ENCODE assay signal across 20 cellular contexts in genomic region chr1:42753070-42753469, GRCh38. TPM values are rescaled to one million over a fixed set of nuclear protein-coding genes. Genes with fewer than 3 reads are reported as not detected.
DNase-seq lines count a peak whose midpoint lies in the region; ATAC-seq, FAIRE-seq and TF ChIP-seq lines count a peak whose summit lies in the region.
"Had no signal": no experiment of that assay in that cellular context is flagged by ENCODE, and none has a peak within 500 bp of the region (broad histone marks: within the 10 kb centered on the region; RNA-seq: fewer than 3 reads in every experiment).

No MANE protein-coding gene starts in this region.

- no peak overlapping the region for H3K14ac ChIP-seq in mesenchymal stem cell (ENCODE audit: low read length in 2 of 2)

- no peak overlapping the region for H3K18ac ChIP-seq in mesenchymal stem cell (ENCODE audit: low read depth in 1 of 2, low read length in 2 of 2)

- ATAC-seq in GM19395 (IDR thresholded peaks at IDR 0.05; ENCODE audit: unreplicated experiment) (no peak), pancreas (no peak), HG03025 (IDR thresholded peaks at IDR 0.05; ENCODE audit: low FRiP score, unreplicated experiment) (no peak)
- ATAC-seq: body of pancreas, psoas muscle had no signal

- no peak overlapping the region for H2BK5ac ChIP-seq in mesenchymal stem cell (ENCODE audit: low read depth, low read length, poor library complexity, severe bottlenecking)

- H2AK5ac ChIP-seq in mesenchymal stem cell (ENCODE audit: low read length, severe bottlenecking): no peak overlapping the region

- no peak overlapping the region for H3K4me2 ChIP-seq in mesenchymal stem cell (ENCODE audit: low read length, poor library complexity, severe bottlenecking)
- H3K4me2 ChIP-seq: neural progenitor cell had no signal

- no peak overlapping the region for H4K91ac ChIP-seq in mesenchymal stem cell (ENCODE audit: low read length)

- no peak overlapping the region for H2BK120ac ChIP-seq in mesenchymal stem cell (ENCODE audit: low read depth, low read length)

- H3K27me3 ChIP-seq in mesenchymal stem cell (ENCODE audit: control insufficient read depth in 1 of 2, insufficient read depth in 1 of 2, low read length in 2 of 2) (no peaks in the 10 kb centered on the region), pancreas (no peaks in the 10 kb centered on the region)
- H3K27me3 ChIP-seq: body of pancreas, neural progenitor cell, suprapubic skin had no signal

- H3K9ac ChIP-seq in mesenchymal stem cell (ENCODE audit: low read length): peak overlapping the region; percentile 56
- H3K9ac ChIP-seq: neural progenitor cell had no signal

- FAIRE-seq in pancreas (lab: Jason Lieb, UNC): no peak

- H3K27ac ChIP-seq in mesenchymal stem cell (ENCODE audit: low read length, poor library complexity, severe bottlenecking): no peak overlapping the region
- no peak overlapping the region for H3K27ac ChIP-seq in pancreas
- H3K27ac ChIP-seq: body of pancreas, left ventricle myocardium inferior, neural progenitor cell, psoas muscle, suprapubic skin had no signal

- H2BK15ac ChIP-seq in mesenchymal stem cell (ENCODE audit: low read depth, poor library complexity, severe bottlenecking): no peak overlapping the region

- H3K4me3 ChIP-seq in AG10803 (ENCODE audit: low read length) (no peak overlapping the region), mesenchymal stem cell (ENCODE audit: insufficient read depth in 1 of 2, low read depth in 1 of 2, low read length in 2 of 2) (no peak overlapping the region), pancreas (no peak overlapping the region)
- H3K4me3 ChIP-seq: body of pancreas, left ventricle myocardium inferior, neural progenitor cell, psoas muscle, suprapubic skin had no signal

- no peak overlapping the region for H2BK12ac ChIP-seq in mesenchymal stem cell (ENCODE audit: low read length in 2 of 2)

- H3K79me1 ChIP-seq in mesenchymal stem cell (replicated peaks; ENCODE audit: low read length, poor library complexity, severe bottlenecking): peaks cover 34% of the 10 kb centered on the region

- H3K4me1 ChIP-seq in mesenchymal stem cell (ENCODE audit: control insufficient read depth, insufficient read depth, low read depth, low read length) (no peaks in the 10 kb centered on the region), pancreas (no peaks in the 10 kb centered on the region)
- H3K4me1 ChIP-seq: body of pancreas, left ventricle myocardium inferior, neural progenitor cell, psoas muscle had no signal

- H3K23ac ChIP-seq in mesenchymal stem cell (ENCODE audit: low read length in 2 of 2): no peak overlapping the region

- H3K36me3 ChIP-seq in mesenchymal stem cell (ENCODE audit: control insufficient read depth in 1 of 2, insufficient read depth in 2 of 2, low read depth in 1 of 2, low read length in 2 of 2) (peaks cover 73 to 84% of the 10 kb centered on the region in 2 experiments), pancreas (peaks cover 0 to 27% (median 12%) of the 10 kb centered on the region in 3 donors)

- H3K9me3 ChIP-seq in mesenchymal stem cell (ENCODE audit: control insufficient read depth, low read length) (no peaks in the 10 kb centered on the region), pancreas (no peaks in the 10 kb centered on the region)
- H3K9me3 ChIP-seq: body of pancreas, left ventricle myocardium inferior, psoas muscle, suprapubic skin had no signal

- DNase-seq in AG10803 (ENCODE audit: low read depth): peak; percentile 71
- DNase-seq in M059J (ENCODE audit: low read depth): peak; percentile 31
- DNase-seq in dermis blood vessel endothelial cell: peak; percentile 23
- peak; percentile 17 for DNase-seq in mesenchymal stem cell
- DNase-seq in pancreas: no peak
- no peak for DNase-seq in NCI-H1105 treated with DMSO at 0.1 percent for 48 hours (lab: John Stamatoyannopoulos, UW)
- DNase-seq: activated CD4-positive, alpha-beta memory T cell treated with anti-CD3 and anti-CD28 coated beads, Interleukin-2, amount 10 ng/mL, durations not matched to agents 7 days and 5 days; body of pancreas; DND-41; left ventricle myocardium inferior; NCI-H1105; NCI-H774; OCI-M1; psoas muscle; Right ventricle myocardium superior; T-helper 2 cell had no signal

- WGBS in mesenchymal stem cell: no CpG with 5 or more reads among the region's 1 CpG
- 82 to 90% methylated on average over 1 of the region's 1 CpG for WGBS in pancreas, 2 donors

- no peak for TF ChIP-seq CTCF in AG10803 (conservative IDR thresholded peaks at IDR 0.05; ENCODE audit: low read length)
- TF ChIP-seq CTCF in pancreas (IDR thresholded peaks at IDR 0.05): no peak

- H4K8ac ChIP-seq in mesenchymal stem cell (ENCODE audit: low read length): no peak overlapping the region

- intact Hi-C loops in pancreas (cut with DNase I): no loop called here

- H2AFZ ChIP-seq in mesenchymal stem cell (ENCODE audit: low read depth, low read length): no peak overlapping the region
- H2AFZ ChIP-seq: neural progenitor cell had no signal

- H3K4ac ChIP-seq in mesenchymal stem cell (ENCODE audit: low read depth in 1 of 2, low read length in 2 of 2): no peak overlapping the region

RNA-seq across cellular contexts. Expression of gene CLDN19, which starts 13.0 kb away (rescaled TPM):
- total RNA-seq in M059J (2014; rRNA removed; shearing (Covaris generic)): not detected in 2 replicates
- total RNA-seq in dermis blood vessel endothelial cell (0.05 TPM in 1 of 2 replicates, not detected in the other), pancreas (not detected)
- polyA plus RNA-seq in mesenchymal stem cell (2013, experiment 1 of 2): 0.03 TPM
- not detected for polyA plus RNA-seq in mesenchymal stem cell (2013, experiment 2 of 2)
- under 1 TPM in 1 of 2 donors, not detected in 1; 0.04 TPM for polyA plus RNA-seq in pancreas
- total RNA-seq: activated CD4-positive, alpha-beta memory T cell treated with anti-CD3 and anti-CD28 coated beads, Interleukin-2, amount 10 ng/mL, durations not matched to agents 7 days and 5 days; body of pancreas; left ventricle myocardium inferior; psoas muscle; Right ventricle myocardium superior had no signal

RNA-seq across cellular contexts. Expression of gene P3H1, which starts 13.8 kb away (rescaled TPM):
- 176 and 247 TPM in 2 replicates for total RNA-seq in M059J (2014; rRNA removed; shearing (Covaris generic))
- 111 and 217 TPM in 2 replicates for total RNA-seq in dermis blood vessel endothelial cell
- polyA plus RNA-seq in mesenchymal stem cell (2013, experiment 1 of 2): 213 TPM
- polyA plus RNA-seq in mesenchymal stem cell (2013, experiment 2 of 2): 209 TPM
- total RNA-seq in pancreas: 10 to 100 TPM in 4 of 6 donors, 1 to 10 TPM in 2; 6.8 to 26.2 (median 11.8) TPM
- polyA plus RNA-seq in pancreas: 10 to 100 TPM; 27.0 to 37.0 TPM

RNA-seq across cellular contexts. Expression of gene C1orf50, which starts 14.0 kb away (rescaled TPM):
- total RNA-seq in M059J (2014; rRNA removed; shearing (Covaris generic)): 8.5 and 9.6 TPM in 2 replicates
- total RNA-seq in dermis blood vessel endothelial cell (4.0 and 11.9 TPM in 2 replicates), pancreas (1 to 10 TPM; 1.6 to 3.5 (median 2.8) TPM)
- 2.2 TPM for polyA plus RNA-seq in mesenchymal stem cell (2013, experiment 1 of 2)
- polyA plus RNA-seq in mesenchymal stem cell (2013, experiment 2 of 2): 2.5 TPM
- polyA plus RNA-seq in pancreas: 1 to 10 TPM; 2.4 to 2.5 TPM

RNA-seq across cellular contexts. Expression of gene TMEM269, which starts 31.7 kb away (rescaled TPM):
- total RNA-seq in M059J (2014; rRNA removed; shearing (Covaris generic)): 0.02 TPM in 1 of 2 replicates, not detected in the other
- not detected in 2 replicates for total RNA-seq in dermis blood vessel endothelial cell
- 0.04 TPM for polyA plus RNA-seq in mesenchymal stem cell (2013, experiment 1 of 2)
- polyA plus RNA-seq in mesenchymal stem cell (2013, experiment 2 of 2): 0.07 TPM
- total RNA-seq in pancreas: under 1 TPM in 3 of 6 donors, not detected in 3; 0.18 to 0.35 (median 0.23) TPM
- polyA plus RNA-seq in pancreas: under 1 TPM in 1 of 2 donors, not detected in 1; 0.04 TPM
- total RNA-seq: activated CD4-positive, alpha-beta memory T cell treated with anti-CD3 and anti-CD28 coated beads, Interleukin-2, amount 10 ng/mL, durations not matched to agents 7 days and 5 days; body of pancreas; left ventricle myocardium inferior; Right ventricle myocardium superior had no signal

Comparison
In these comparisons a context has a peak if more than half of its experiments do, and no peak if none do; other contexts are left out.
1. DNase-seq: peak in AG10803 (single experiment), M059J (single experiment), dermis blood vessel endothelial cell (single experiment) and mesenchymal stem cell (single experiment); none in pancreas (0 of 6) and NCI-H1105 treated with DMSO at 0.1 percent for 48 hours (single experiment).